ENCODE assay signal across 20 cellular contexts in the genomic region with DNA sequence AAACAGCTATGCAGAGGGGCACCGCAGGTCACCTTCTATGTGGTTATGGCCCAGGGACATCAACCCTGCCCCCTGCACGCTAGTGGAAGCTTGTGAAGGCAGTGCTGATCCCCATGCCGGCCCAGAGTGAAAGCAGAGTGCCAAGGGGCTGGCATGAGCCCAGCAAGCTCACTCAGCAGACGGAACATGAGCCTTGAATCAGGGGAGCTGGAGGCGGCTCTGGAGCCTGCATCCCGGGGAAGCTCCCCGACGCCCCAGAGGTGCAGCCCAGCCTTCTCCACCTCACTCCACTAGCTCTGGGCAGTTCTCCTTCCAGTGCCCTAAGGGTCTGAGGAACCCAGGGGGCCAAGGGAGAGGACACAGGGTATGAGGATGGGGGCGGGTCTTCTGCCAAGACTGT. TPM values are rescaled to one million over a fixed set of nuclear protein-coding genes. Genes with fewer than 3 reads are reported as not detected.
DNase-seq lines count a peak whose midpoint lies in the region; ATAC-seq, FAIRE-seq and TF ChIP-seq lines count a peak whose summit lies in the region.
"Had no signal": no experiment of that assay in that cellular context is flagged by ENCODE, and none has a peak within 500 bp of the region (broad histone marks: within the 10 kb centered on the region; RNA-seq: fewer than 3 reads in every experiment).

No MANE protein-coding gene starts in this region.

- no peak overlapping the region for H3K4me3 Mint-ChIP-seq in stimulated activated memory B cell treated with anti-CD40 and anti-IgM and Interleukin-4, amounts not matched to agents 10 μg/mL and 1 μg/mL and 100 μg/mL, for 72 hours
- H3K4me3 Mint-ChIP-seq: activated T-helper 1 cell treated with anti-CD3 and anti-CD28 coated beads, Interleukin-12 subunit alpha, Interleukin-12 subunit beta, Interleukin-2, Interleukin-4 antibody, amounts not matched to agents 30 ng/mL and 10 ng/mL and 1 ng/mL, durations not matched to agents 14 hours and 24 hours and 36 hours; GM23338 had no signal

- no peak for TF ChIP-seq EP300 in K562 (IDR thresholded peaks at IDR 0.05; ENCODE audit: low read length)

- no peak overlapping the region for H3K27ac Mint-ChIP-seq in stimulated activated memory B cell treated with anti-CD40 and anti-IgM and Interleukin-4, amounts not matched to agents 10 μg/mL and 1 μg/mL and 100 μg/mL, for 72 hours
- H3K27ac Mint-ChIP-seq: activated T-helper 1 cell treated with anti-CD3 and anti-CD28 coated beads, Interleukin-12 subunit alpha, Interleukin-12 subunit beta, Interleukin-2, Interleukin-4 antibody, amounts not matched to agents 30 ng/mL and 10 ng/mL and 1 ng/mL, durations not matched to agents 14 hours and 24 hours and 36 hours; GM23338 had no signal

- WGBS in K562 (ENCODE audit: insufficient coverage, low coverage, missing lambda C conversion rate), result 94% methylated on average over 8 of the region's 9 CpGs

- H3K27me3 ChIP-seq in K562 (ENCODE audit: control insufficient read depth in 2 of 2, insufficient read depth in 2 of 2, low read length in 2 of 2) (no peaks in the 10 kb centered on the region), gastrocnemius medialis (no peaks in the 10 kb centered on the region), foreskin keratinocyte (no peaks in the 10 kb centered on the region)
- H3K27me3 ChIP-seq: pancreas, SJSA1 had no signal

- H3K79me2 ChIP-seq in K562 (ENCODE audit: control insufficient read depth, insufficient read depth, low read length), result no peaks in the 10 kb centered on the region; the same call in 2 of the 3 replicates

- H4K20me1 ChIP-seq in K562 (replicated peaks; ENCODE audit: control insufficient read depth, insufficient read depth, low read length), result peaks cover 3% of the 10 kb centered on the region; the same call in 1 of the 2 replicates

- no peak for ATAC-seq in K562
- peak; percentile 50 for ATAC-seq in left ventricle myocardium superior
- ATAC-seq in gastrocnemius medialis, result peak in 1 of 2 donors; percentile 42
- ATAC-seq in foreskin keratinocyte, result no peak
- no peak for ATAC-seq in stimulated activated memory B cell treated with anti-CD40 and anti-IgM and Interleukin-4, amounts not matched to agents 10 μg/mL and 1 μg/mL and 100 μg/mL, for 72 hours
- ATAC-seq: GM23338, pancreas had no signal

- no peak for TF ChIP-seq CTCF in K562 (IDR thresholded peaks at IDR 0.05 in 2 of 3, conservative IDR thresholded peaks at IDR 0.05 in 1 of 3; ENCODE audit: insufficient read depth in 2 of 3, low read depth in 1 of 3, low read length in 3 of 3)
- no peak for TF ChIP-seq CTCF in gastrocnemius medialis (IDR thresholded peaks at IDR 0.05 in 4 of 5, conservative IDR thresholded peaks at IDR 0.05 in 1 of 5)
- TF ChIP-seq CTCF in foreskin keratinocyte (conservative IDR thresholded peaks at IDR 0.05), result no peak

- no peak overlapping the region for H3K4me2 ChIP-seq in K562 (ENCODE audit: insufficient read depth, low read length)
- H3K4me2 ChIP-seq: GM23338 had no signal

- H3K9me3 Mint-ChIP-seq in stimulated activated memory B cell treated with anti-CD40 and anti-IgM and Interleukin-4, amounts not matched to agents 10 μg/mL and 1 μg/mL and 100 μg/mL, for 72 hours, result no peaks in the 10 kb centered on the region
- H3K9me3 Mint-ChIP-seq: activated T-helper 1 cell treated with anti-CD3 and anti-CD28 coated beads, Interleukin-12 subunit alpha, Interleukin-12 subunit beta, Interleukin-2, Interleukin-4 antibody, amounts not matched to agents 30 ng/mL and 10 ng/mL and 1 ng/mL, durations not matched to agents 14 hours and 24 hours and 36 hours; GM23338 had no signal

- H3K4me1 Mint-ChIP-seq in stimulated activated memory B cell treated with anti-CD40 and anti-IgM and Interleukin-4, amounts not matched to agents 10 μg/mL and 1 μg/mL and 100 μg/mL, for 72 hours, result peaks cover 4% of the 10 kb centered on the region

- H3K9me1 ChIP-seq in K562 (ENCODE audit: control insufficient read depth, insufficient read depth, low read length), result no peaks in the 10 kb centered on the region

- H3K27ac ChIP-seq in K562 (ENCODE audit: extremely low read depth, low read depth, low read length) (no peak overlapping the region), gastrocnemius medialis (peak overlapping the region; percentile 89 to 96 (median 94)), foreskin keratinocyte (no peak overlapping the region)
- H3K27ac ChIP-seq: pancreas, SJSA1 had no signal

- FAIRE-seq in K562 (lab: Jason Lieb, UNC), result no peak
- FAIRE-seq: islet of Langerhans, pancreas, urothelium cell line had no signal

- CTCF ChIA-PET in K562 (lab: Yijun Ruan, JAX; ENCODE audit: low intra/inter-chr PET ratio), result no interaction called here

- no peak overlapping the region for H3K4me3 ChIP-seq in K562
- H3K4me3 ChIP-seq in gastrocnemius medialis, result no peak overlapping the region
- H3K4me3 ChIP-seq: GM23338, pancreas, SJSA1 had no signal

- H3K27me3 Mint-ChIP-seq in stimulated activated memory B cell treated with anti-CD40 and anti-IgM and Interleukin-4, amounts not matched to agents 10 μg/mL and 1 μg/mL and 100 μg/mL, for 72 hours, result no peaks in the 10 kb centered on the region

- DNase-seq in Ammon's horn (ENCODE audit: low spot score), result peak; percentile 72
- no peak for DNase-seq in K562 (ENCODE audit: extremely low read depth in 1 of 4, low spot score in 3 of 4)
- DNase-seq in left ventricle myocardium superior, result peak; percentile 86
- peak; percentile 67 to 89 for DNase-seq in gastrocnemius medialis
- DNase-seq in activated CD4-positive, CD25-positive, alpha-beta regulatory T cell treated with anti-CD3 and anti-CD28 coated beads, Interleukin-2, amount 50 U/mL, for 72 hours, result no peak
- no peak for DNase-seq in foreskin keratinocyte
- no peak for DNase-seq in GF-D8 (lab: John Stamatoyannopoulos, UW)
- DNase-seq: ACHN; activated CD4-positive, alpha-beta T cell treated with anti-CD3 and anti-CD28 coated beads, Interleukin-2, amount 50 U/mL, for 48 hours; Caco-2; effector CD8-positive, alpha-beta T cell; foreskin melanocyte; NCI-H1105 treated with DMSO at 0.1 percent for 48 hours had no signal

- no peak for TF ChIP-seq RAD21 in K562 (CRISPR knock-in tag; conservative IDR thresholded peaks at IDR 0.05 in 1 of 2, IDR thresholded peaks at IDR 0.05 in 1 of 2)

- BruUV-seq in K562 (replicated peaks; lab: Mats Ljungman, UMichigan), result no TSS peak

- in situ Hi-C loops in K562 (cut with MboI) (no loop called here), gastrocnemius medialis (cut with MboI; ENCODE audit: low sequenced_read_pairs in 4 of 4) (loop anchor here (10.0 to 25.0 kb wide), 5 partner anchors 105 to 388 kb away; partner anchors contain the start of genes UBA52 (in 3 of the 4), UPF1 (in 2 of the 4), CRTC1 (in 1 of the 4) and KXD1 (in 1 of the 4))

- H3K9me3 ChIP-seq in K562 (replicated peaks; ENCODE audit: control insufficient read depth, insufficient read depth, low read depth, low read length), result no peaks in the 10 kb centered on the region
- no peaks in the 10 kb centered on the region for H3K9me3 ChIP-seq in gastrocnemius medialis
- H3K9me3 ChIP-seq: Caco-2, pancreas, SJSA1 had no signal

- H3K4me1 ChIP-seq in K562 (replicated peaks in 1 of 2; ENCODE audit: control insufficient read depth in 2 of 2, insufficient read depth in 2 of 2, low read length in 2 of 2) (peaks cover 0 to 19% of the 10 kb centered on the region in 2 experiments; a peak in 2 of 5 replicates), gastrocnemius medialis (peaks cover 52 to 56% of the 10 kb centered on the region in 2 donors), foreskin keratinocyte (peaks cover 22% of the 10 kb centered on the region)

- no peak for TF ChIP-seq POLR2A in K562 (conservative IDR thresholded peaks at IDR 0.05)
- no peak for TF ChIP-seq POLR2A in gastrocnemius medialis (IDR thresholded peaks at IDR 0.05)

- H3K36me3 ChIP-seq in K562 (ENCODE audit: control insufficient read depth, insufficient read depth, low read length) (peaks cover 69% of the 10 kb centered on the region), gastrocnemius medialis (peaks cover 0 to 8% of the 10 kb centered on the region in 2 donors)

- intact Hi-C loops in K562 (cut with micrococcal nuclease) (no loop called here), left ventricle myocardium superior (cut with micrococcal nuclease) (no loop called here), gastrocnemius medialis (cut with DNase I; ENCODE audit: low total_unique reads) (no loop called here)

- POLR2A ChIA-PET in K562 (lab: Yijun Ruan, JAX), result interaction anchor here (0.7 to 1.3 kb wide), 5 partner anchors 10 to 69 kb away, joined by 3 to 6 read pairs (median 3); no protein-coding TSS in a partner anchor

- no peak overlapping the region for H2AFZ ChIP-seq in K562 (ENCODE audit: low read depth, low read length)
- H2AFZ ChIP-seq: GM23338 had no signal

- peaks cover 73% of the 10 kb centered on the region for H3K36me3 Mint-ChIP-seq in stimulated activated memory B cell treated with anti-CD40 and anti-IgM and Interleukin-4, amounts not matched to agents 10 μg/mL and 1 μg/mL and 100 μg/mL, for 72 hours

- H3K9ac ChIP-seq in K562 (ENCODE audit: insufficient read depth in 1 of 2, low read depth in 2 of 2, low read length in 2 of 2), result no peak overlapping the region

RNA-seq across cellular contexts. Expression of gene ISYNA1, which starts 19.0 kb away (rescaled TPM):
- 155 and 651 TPM in 2 replicates for total RNA-seq in K562 (2011; cell fraction: chromatin; rRNA removed; ENCODE audit: low replicate concordance)
- total RNA-seq in K562 (2011; cell fraction: nucleolus; rRNA removed), result 616 and 678 TPM in 2 replicates
- total RNA-seq in K562 (2011; cell fraction: nucleoplasm; rRNA removed), result 226 and 284 TPM in 2 replicates
- total RNA-seq in K562 (2014; rRNA removed) (180 and 202 TPM in 2 replicates), K562 (2014; rRNA removed; fragmentation: Illumina TruSeq; extraction: Trizol) (14.6 and 32.0 TPM in 2 replicates), K562 (2015; rRNA removed; fragmentation: Illumina TruSeq; extraction: Trizol) (93.2 and 96.8 TPM in 2 replicates), K562 (2021) (435 and 460 TPM in 2 replicates), left ventricle myocardium superior (24.4 TPM), gastrocnemius medialis (10 to 100 TPM in 1 of 4 donors, 1 to 10 TPM in 3; 5.1 to 29.1 (median 7.8) TPM), foreskin keratinocyte (16.5 and 19.9 TPM in 2 replicates)
- polyA plus RNA-seq in K562 (2011; rRNA removed) (99.3 and 191 TPM in 2 replicates), K562 (2014; fragmentation: Illumina TruSeq; extraction: Trizol) (73.2 and 198 TPM in 2 replicates), K562 (2014; fragmentation: Nextera tagmentation; extraction: Ambion mirVana) (10 to 100 TPM; 21.8 to 57.6 TPM), K562 (2014; rRNA removed) (376 and 380 TPM in 2 replicates), foreskin keratinocyte (22.1 and 23.2 TPM in 2 replicates)
- 148 and 356 TPM in 2 replicates for polyA plus RNA-seq in K562 (2011; cell fraction: cytosol; rRNA removed)
- polyA plus RNA-seq in K562 (2011; cell fraction: nucleus; rRNA removed), result 1,012 and 1,382 TPM in 2 replicates
- 319 and 453 TPM in 2 replicates for polyA plus RNA-seq in K562 (2012)
- polyA minus RNA-seq in K562 (2011; rRNA and poly(A)+ RNA removed), result 36.7 and 52.6 TPM in 2 replicates
- polyA minus RNA-seq in K562 (2011; cell fraction: cytosol; rRNA and poly(A)+ RNA removed), result 173 and 245 TPM in 2 replicates
- polyA minus RNA-seq in K562 (2011; cell fraction: nucleus; rRNA and poly(A)+ RNA removed), result 114 and 124 TPM in 2 replicates

RNA-seq across cellular contexts. Expression of gene SSBP4, which starts 37.8 kb away (rescaled TPM):
- 28.5 and 141 TPM in 2 replicates for total RNA-seq in K562 (2011; cell fraction: chromatin; rRNA removed; ENCODE audit: low replicate concordance)
- 209 and 228 TPM in 2 replicates for total RNA-seq in K562 (2011; cell fraction: nucleolus; rRNA removed)
- 68.6 and 76.2 TPM in 2 replicates for total RNA-seq in K562 (2011; cell fraction: nucleoplasm; rRNA removed)
- total RNA-seq in K562 (2014; rRNA removed) (125 and 188 TPM in 2 replicates), K562 (2014; rRNA removed; fragmentation: Illumina TruSeq; extraction: Trizol) (21.2 and 21.4 TPM in 2 replicates), K562 (2015; rRNA removed; fragmentation: Illumina TruSeq; extraction: Trizol) (72.3 and 76.3 TPM in 2 replicates), K562 (2021) (189 TPM in 2 replicates), left ventricle myocardium superior (36.4 TPM), gastrocnemius medialis (10 to 100 TPM; 24.7 to 65.2 (median 44.1) TPM), foreskin keratinocyte (46.3 and 48.7 TPM in 2 replicates)
- polyA plus RNA-seq in K562 (2011; rRNA removed) (20.1 and 25.9 TPM in 2 replicates), K562 (2014; fragmentation: Illumina TruSeq; extraction: Trizol) (39.0 and 114 TPM in 2 replicates), K562 (2014; fragmentation: Nextera tagmentation; extraction: Ambion mirVana) (1 to 10 TPM; 1.1 to 1.9 TPM), K562 (2014; rRNA removed) (119 and 133 TPM in 2 replicates), foreskin keratinocyte (54.0 and 65.3 TPM in 2 replicates)
- 25.4 and 118 TPM in 2 replicates for polyA plus RNA-seq in K562 (2011; cell fraction: cytosol; rRNA removed)
- polyA plus RNA-seq in K562 (2011; cell fraction: nucleus; rRNA removed), result 134 and 296 TPM in 2 replicates
- polyA plus RNA-seq in K562 (2012), result 81.3 and 110 TPM in 2 replicates
- 3.6 and 7.0 TPM in 2 replicates for polyA minus RNA-seq in K562 (2011; rRNA and poly(A)+ RNA removed)
- 37.3 and 43.8 TPM in 2 replicates for polyA minus RNA-seq in K562 (2011; cell fraction: cytosol; rRNA and poly(A)+ RNA removed)
- 85.0 and 105 TPM in 2 replicates for polyA minus RNA-seq in K562 (2011; cell fraction: nucleus; rRNA and poly(A)+ RNA removed)

RNA-seq across cellular contexts. Expression of gene LRRC25, which starts 59.6 kb away (rescaled TPM):
- 0.25 TPM in 1 of 2 replicates, not detected in the other for total RNA-seq in K562 (2011; cell fraction: chromatin; rRNA removed; ENCODE audit: low replicate concordance)
- total RNA-seq in K562 (2011; cell fraction: nucleolus; rRNA removed), result 0.39 and 0.50 TPM in 2 replicates
- total RNA-seq in K562 (2011; cell fraction: nucleoplasm; rRNA removed), result 0.22 TPM in 1 of 2 replicates, not detected in the other
- total RNA-seq in K562 (2014; rRNA removed) (0.18 and 0.29 TPM in 2 replicates), K562 (2014; rRNA removed; fragmentation: Illumina TruSeq; extraction: Trizol) (0.07 TPM in 1 of 2 replicates, not detected in the other), K562 (2015; rRNA removed; fragmentation: Illumina TruSeq; extraction: Trizol) (0.30 and 0.36 TPM in 2 replicates), K562 (2021) (0.09 and 0.22 TPM in 2 replicates), left ventricle myocardium superior (2.9 TPM), gastrocnemius medialis (1 to 10 TPM in 3 of 4 donors, under 1 TPM in 1; 0.34 to 4.2 (median 2.3) TPM), foreskin keratinocyte (not detected in 2 replicates)
- polyA plus RNA-seq in K562 (2011; rRNA removed) (0.10 and 0.42 TPM in 2 replicates), K562 (2014; fragmentation: Illumina TruSeq; extraction: Trizol) (0.10 and 0.25 TPM in 2 replicates), K562 (2014; fragmentation: Nextera tagmentation; extraction: Ambion mirVana) (not detected), K562 (2014; rRNA removed) (0.08 TPM in 1 of 2 replicates, not detected in the other), foreskin keratinocyte (not detected in 2 replicates)
- 0.31 and 0.41 TPM in 2 replicates for polyA plus RNA-seq in K562 (2011; cell fraction: cytosol; rRNA removed)
- 0.20 and 0.53 TPM in 2 replicates for polyA plus RNA-seq in K562 (2011; cell fraction: nucleus; rRNA removed)
- polyA plus RNA-seq in K562 (2012), result 0.33 and 1.1 TPM in 2 replicates
- 0.11 and 0.18 TPM in 2 replicates for polyA minus RNA-seq in K562 (2011; rRNA and poly(A)+ RNA removed)
- polyA minus RNA-seq in K562 (2011; cell fraction: cytosol; rRNA and poly(A)+ RNA removed), result 0.57 and 1.1 TPM in 2 replicates
- polyA minus RNA-seq in K562 (2011; cell fraction: nucleus; rRNA and poly(A)+ RNA removed), result 0.13 and 0.67 TPM in 2 replicates
- total RNA-seq: activated T-helper 1 cell treated with anti-CD3 and anti-CD28 coated beads, Interleukin-12 subunit alpha, Interleukin-12 subunit beta, Interleukin-2, Interleukin-4 antibody, amounts not matched to agents 30 ng/mL and 10 ng/mL and 1 ng/mL, durations not matched to agents 14 hours and 24 hours and 36 hours; Caco-2; SJSA1 had no signal

Comparison
In these comparisons a context has a peak if more than half of its experiments do, and no peak if none do; other contexts are left out.
1. DNase-seq: peak in Ammon's horn (single experiment), left ventricle myocardium superior (single experiment) and gastrocnemius medialis (2 of 2); none in K562 (0 of 4), activated CD4-positive, CD25-positive, alpha-beta regulatory T cell treated with anti-CD3 and anti-CD28 coated beads, Interleukin-2, amount 50 U/mL, for 72 hours (single experiment), foreskin keratinocyte (0 of 2) and GF-D8 (single experiment).
2. H3K27ac ChIP-seq: peak in gastrocnemius medialis (4 of 4); none in K562 (single experiment) and foreskin keratinocyte (single experiment).